In the genomic region with DNA sequence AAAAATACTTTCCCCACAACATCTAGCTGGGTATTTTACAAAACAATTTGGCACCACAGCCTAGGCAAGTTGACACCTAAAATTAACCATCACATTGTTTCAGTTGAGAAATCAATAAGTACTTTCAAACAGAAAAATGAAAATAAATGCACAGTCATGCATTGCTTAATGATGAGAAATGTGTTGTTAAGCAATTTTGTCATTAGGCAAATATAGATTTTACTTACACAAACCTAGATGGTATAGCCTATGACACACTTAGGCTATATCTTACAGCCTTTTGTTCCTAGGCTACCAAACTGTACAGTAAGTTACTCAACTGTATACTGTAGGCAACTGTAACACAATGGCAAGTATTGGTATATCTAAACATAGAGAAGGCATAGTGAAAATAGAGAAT, we compare ENCODE assay signal across 20 cellular contexts.
DNase-seq lines count a peak whose midpoint lies in the region; ATAC-seq, FAIRE-seq and TF ChIP-seq lines count a peak whose summit lies in the region.
"Had no signal": no experiment of that assay in that cellular context is flagged by ENCODE, and none has a peak within 500 bp of the region (broad histone marks: within the 10 kb centered on the region; RNA-seq: fewer than 3 reads in every experiment).

No MANE protein-coding gene starts in this region.

- TF ChIP-seq POLR2A in GM12878 (IDR thresholded peaks at IDR 0.05; ENCODE audit: low read depth, low read length): no peak

- TF ChIP-seq RAD21 in GM12878 (IDR thresholded peaks at IDR 0.05; ENCODE audit: insufficient read depth, low read depth, low read length): no peak

- TF ChIP-seq EP300 in GM12878 (IDR thresholded peaks at IDR 0.05; ENCODE audit: borderline replicate concordance in 1 of 2, control insufficient read depth in 1 of 2, low read depth in 2 of 2, low read length in 2 of 2): no peak

- H3K4me1 ChIP-seq in GM12878 (ENCODE audit: control insufficient read depth, insufficient read depth, low read length) (no peaks in the 10 kb centered on the region), keratinocyte (ENCODE audit: control insufficient read depth, extremely low read depth, insufficient read depth, low read length) (peaks cover 30% of the 10 kb centered on the region)
- H3K4me1 ChIP-seq: HAP-1 had no signal

- H2AFZ ChIP-seq in GM12878 (ENCODE audit: control insufficient read depth, low read depth, low read length) (no peak overlapping the region), keratinocyte (ENCODE audit: control insufficient read depth, low read length) (no peak overlapping the region)

- H3K9ac ChIP-seq in GM12878 (ENCODE audit: control insufficient read depth, insufficient read depth, low read length) (no peak overlapping the region), keratinocyte (ENCODE audit: control insufficient read depth, extremely low read depth, insufficient read depth, low read length) (no peak overlapping the region)

- no peaks in the 10 kb centered on the region for H3K79me2 ChIP-seq in GM12878 (ENCODE audit: control insufficient read depth, insufficient read depth, low read length)
- H3K79me2 ChIP-seq in keratinocyte (ENCODE audit: control insufficient read depth, insufficient read depth, low read length): no peaks in the 10 kb centered on the region

- in situ Hi-C loops in GM12878 (cut with MboI): no loop called here

- no peaks in the 10 kb centered on the region for H3K9me1 ChIP-seq in keratinocyte (ENCODE audit: control insufficient read depth, extremely low read depth, insufficient read depth, low read length)

- H4K20me1 ChIP-seq in GM12878 (ENCODE audit: control insufficient read depth, insufficient read depth) (no peaks in the 10 kb centered on the region), keratinocyte (ENCODE audit: control insufficient read depth, extremely low read depth, insufficient read depth, low read length) (no peaks in the 10 kb centered on the region)

- H3K36me3 ChIP-seq in GM12878 (ENCODE audit: control insufficient read depth in 2 of 2, insufficient read depth in 2 of 2, low read length in 1 of 2) (no peaks in the 10 kb centered on the region), keratinocyte (ENCODE audit: control insufficient read depth in 2 of 2, extremely low read depth in 1 of 2, insufficient read depth in 2 of 2, low read length in 2 of 2) (no peaks in the 10 kb centered on the region)
- H3K36me3 ChIP-seq: HAP-1 had no signal

- H3K27me3 ChIP-seq in GM12878 (replicated peaks in 1 of 2; ENCODE audit: control insufficient read depth in 2 of 2, insufficient read depth in 2 of 2, low read length in 1 of 2) (no peaks in the 10 kb centered on the region), keratinocyte (ENCODE audit: control insufficient read depth, extremely low read depth, insufficient read depth, low read length) (no peaks in the 10 kb centered on the region), dorsolateral prefrontal cortex (no peaks in the 10 kb centered on the region)

- intact Hi-C loops in GM12878 (cut with micrococcal nuclease; ENCODE audit: unreplicated experiment): no loop called here
- intact Hi-C loops in dorsolateral prefrontal cortex (cut with DNase I): no loop called here

- no peak for TF ChIP-seq CTCF in GM12878 (IDR thresholded peaks at IDR 0.05 in 2 of 3, conservative IDR thresholded peaks at IDR 0.05 in 1 of 3; ENCODE audit: control insufficient read depth in 2 of 3, extremely low read depth in 1 of 3, insufficient read depth in 1 of 3, low read depth in 3 of 3, low read length in 3 of 3)
- TF ChIP-seq CTCF in keratinocyte (optimal IDR thresholded peaks at IDR 0.05 in 1 of 3, IDR thresholded peaks at IDR 0.05 in 1 of 3, conservative IDR thresholded peaks at IDR 0.05 in 1 of 3; ENCODE audit: extremely low read depth in 1 of 3, insufficient read depth in 2 of 3, low read length in 3 of 3): no peak
- no peak for TF ChIP-seq CTCF in dorsolateral prefrontal cortex (IDR thresholded peaks at IDR 0.05 in 54 of 56, conservative IDR thresholded peaks at IDR 0.05 in 2 of 56; ENCODE audit: low read depth in 1 of 56, partially characterized antibody in 56 of 56)

- no peaks in the 10 kb centered on the region; the same call in 2 of the 3 replicates for H3K9me3 ChIP-seq in GM12878 (replicated peaks; ENCODE audit: control insufficient read depth, insufficient read depth, low read length)
- H3K9me3 ChIP-seq in keratinocyte (ENCODE audit: control insufficient read depth, low read depth, low read length): no peaks in the 10 kb centered on the region
- H3K9me3 ChIP-seq: HAP-1 had no signal

- RAD21 ChIA-PET in GM12878 (lab: Charles Lee; ENCODE audit: unreplicated experiment): no interaction called here

- H3K4me2 ChIP-seq in GM12878 (ENCODE audit: control insufficient read depth, insufficient read depth) (no peak overlapping the region), keratinocyte (ENCODE audit: control insufficient read depth, extremely low read depth, insufficient read depth, low read depth, low read length) (peak overlapping the region; percentile 17)

- SMC1A ChIA-PET in GM12878 (lab: Charles Lee; ENCODE audit: uncharacterized antibody, unreplicated experiment): no interaction called here

- CTCF ChIA-PET in GM12878 (lab: Yijun Ruan, JAX): interaction anchor here (0.6 kb wide), 1 partner anchor 278 kb away, joined by 3 read pairs; no protein-coding TSS in a partner anchor

- dilution Hi-C loops in keratinocyte (cut with MboI; ENCODE audit: extremely low pct_ligation_motif_present, low sequenced_read_pairs): no loop called here

- BruUV-seq in GM12878 (replicated peaks; lab: Mats Ljungman, UMichigan): no TSS peak

- H3K27ac ChIP-seq in GM12878 (ENCODE audit: control insufficient read depth, insufficient read depth) (no peak overlapping the region), keratinocyte (ENCODE audit: control insufficient read depth, insufficient read depth, low read length) (peak overlapping the region; percentile 71), dorsolateral prefrontal cortex (no peak overlapping the region)
- H3K27ac ChIP-seq: 22Rv1, HL-60 had no signal

- DNase-seq in DMS53 (lab: John Stamatoyannopoulos, UW) (peak; percentile 17), DMS53 treated with DMSO at 0.1 percent for 48 hours (lab: John Stamatoyannopoulos, UW; ENCODE audit: unreplicated experiment) (no peak), NOMO-1 (lab: John Stamatoyannopoulos, UW; ENCODE audit: unreplicated experiment in 2 of 2) (peak; percentile 71 to 85), GM12878 (ENCODE audit: low read depth, low spot score) (no peak), keratinocyte (ENCODE audit: low read depth, low spot score) (no peak), SHP77 treated with DMSO at 0.1 percent for 48 hours (lab: John Stamatoyannopoulos, UW) (no peak), LoVo (ENCODE audit: low spot score) (no peak), dorsolateral prefrontal cortex (no peak)
- DNase-seq: Calu3; CD4-positive, alpha-beta memory T cell; DMS79; KG1; NCI-H187; NCI-H345; NCI-H526 treated with DMSO at 0.1 percent for 48 hours; Right ventricle myocardium superior had no signal

- POLR2A ChIA-PET in GM12878 (lab: Charles Lee): no interaction called here

- FAIRE-seq in GM12878 (lab: Jason Lieb, UNC): no peak
- FAIRE-seq in keratinocyte (lab: Jason Lieb, UNC): no peak

- H3K4me3 ChIP-seq in GM12878 (no peak overlapping the region), keratinocyte (ENCODE audit: control insufficient read depth in 2 of 3, extremely low read depth in 1 of 3, insufficient read depth in 2 of 3, low read depth in 1 of 3, low read length in 3 of 3) (no peak overlapping the region), dorsolateral prefrontal cortex (no peak overlapping the region)
- H3K4me3 ChIP-seq: HAP-1 had no signal

- ATAC-seq in GM12878: peak; percentile 46
- ATAC-seq: Panc1 had no signal

TF ChIP-seq in GM12878, 131 proteins besides CTCF, POLR2A, EP300 and RAD21:
- no peak for TF ChIP-seq PML (IDR thresholded peaks at IDR 0.05; ENCODE audit: low read length)

Comparison
In these comparisons a context has a peak if more than half of its experiments do, and no peak if none do; other contexts are left out.
1. DNase-seq: peak in DMS53 (single experiment) and NOMO-1 (2 of 2); none in DMS53 treated with DMSO at 0.1 percent for 48 hours (single experiment), GM12878 (single experiment), keratinocyte (single experiment), SHP77 treated with DMSO at 0.1 percent for 48 hours (single experiment), LoVo (single experiment) and dorsolateral prefrontal cortex (0 of 10).